1 cellular context compared by ENCODE assay signal in the genomic region with DNA sequence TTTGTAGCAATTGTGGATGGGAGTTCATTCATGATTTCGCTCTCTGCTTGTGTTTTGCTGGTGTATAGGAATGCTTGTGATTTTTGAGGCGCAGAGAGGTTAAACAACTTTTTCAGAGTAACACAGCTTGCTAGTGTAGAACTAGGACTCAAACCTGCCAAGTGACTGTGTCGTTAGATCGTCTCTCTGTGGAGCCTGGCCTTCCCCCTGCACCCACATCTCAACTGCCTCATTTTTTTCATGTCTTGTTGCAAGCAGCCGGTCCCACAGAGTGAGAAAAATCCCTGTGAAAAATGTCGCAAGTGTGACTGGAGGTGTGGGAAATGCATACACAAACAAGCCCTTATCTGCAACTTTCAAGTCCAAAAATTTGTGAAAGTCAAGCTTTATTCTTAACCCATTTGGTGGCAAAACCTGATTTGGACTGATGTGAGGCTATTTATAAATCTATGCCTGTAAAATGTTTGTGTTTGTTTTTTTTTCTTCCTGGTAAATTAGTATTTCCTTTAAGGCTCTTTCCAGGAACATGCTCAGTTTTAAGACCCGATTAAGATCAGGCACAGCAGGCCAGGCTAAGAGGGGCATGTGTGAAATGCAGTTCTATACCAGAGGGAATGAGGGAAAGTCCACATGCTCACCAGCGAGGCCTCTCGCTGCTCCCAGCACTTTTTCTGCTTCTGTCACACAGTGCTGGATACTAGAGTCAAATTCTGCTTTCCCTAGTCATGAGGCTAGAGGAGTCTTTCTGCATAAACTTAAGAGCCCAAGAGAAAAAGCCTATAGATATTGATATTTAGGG.
TF ChIP-seq lines count a peak whose summit lies in the region.

No MANE protein-coding gene starts in this region.

TF ChIP-seq in endothelial cell of umbilical vein, 7 proteins besides CTCF, POLR2A, EP300 and RAD21:
- no peak for TF ChIP-seq EZH2 (IDR thresholded peaks at IDR 0.05; ENCODE audit: borderline replicate concordance, low read depth, low read length, severe bottlenecking)
TF ChIP-seq in endothelial cell of umbilical vein: peak in this region for 0.
